12 cellular contexts compared by ENCODE assay signal in the genomic region with DNA sequence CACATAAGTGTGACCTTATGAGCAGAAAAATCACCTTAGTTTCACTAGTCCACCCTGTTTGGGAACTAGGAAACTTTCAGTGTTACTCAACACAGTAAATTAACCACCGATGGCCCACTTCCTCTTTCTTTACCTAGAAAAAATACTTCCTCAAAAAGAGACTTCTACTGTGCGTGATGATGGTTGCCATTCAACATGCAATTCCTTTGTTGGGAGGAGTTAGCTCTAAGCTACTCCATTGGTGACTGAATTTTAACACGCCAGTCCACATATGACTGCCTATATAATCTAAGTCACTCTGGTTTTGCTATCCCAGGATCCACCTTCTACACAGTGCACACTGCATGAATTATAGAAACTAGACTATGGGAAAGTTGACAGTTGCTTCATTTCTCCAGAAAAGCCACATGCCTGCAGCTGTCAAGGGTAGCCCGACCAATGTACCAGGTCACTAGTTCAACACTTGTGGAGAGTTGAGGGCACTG.
DNase-seq lines count a peak whose midpoint lies in the region; ATAC-seq and TF ChIP-seq lines count a peak whose summit lies in the region.
"Had no signal": no experiment of that assay in that cellular context is flagged by ENCODE, and none has a peak within 500 bp of the region (broad histone marks: within the 10 kb centered on the region; RNA-seq: fewer than 3 reads in every experiment).

No MANE protein-coding gene starts in this region.

- in situ Hi-C loops in GM13977 (cut with MboI; ENCODE audit: low pct_unique_long_range_greater_than_20kb, low sequenced_read_pairs, unreplicated experiment) = no loop called here

- peak; percentile 65 for DNase-seq in GM13977 (ENCODE audit: low spot score)
- peak; percentile 96 for DNase-seq in SKM-1 (lab: John Stamatoyannopoulos, UW; ENCODE audit: unreplicated experiment)
- no peak for DNase-seq in stimulated activated CD4-positive, alpha-beta T cell treated with anti-CD3 and anti-CD28 coated beads, Interleukin-4, amount 100 ng/mL, for 24 hours
- no peak for DNase-seq in NCI-H1105 (lab: John Stamatoyannopoulos, UW)
- DNase-seq in NCI-H82 treated with DMSO at 0.1 percent for 48 hours (lab: John Stamatoyannopoulos, UW; ENCODE audit: unreplicated experiment) = no peak
- no peak for DNase-seq in hippocampal formation (lab: John Stamatoyannopoulos, UW)
- DNase-seq: activated CD4-positive, alpha-beta T cell treated with anti-CD3 and anti-CD28 coated beads for 4 hours; CD8-positive, alpha-beta T cell; natural killer cell; NCI-H524 treated with DMSO at 0.1 percent for 48 hours had no signal

- ATAC-seq in GM21423 (IDR thresholded peaks at IDR 0.05; ENCODE audit: unreplicated experiment) (peak; percentile 96), HG03159 (IDR thresholded peaks at IDR 0.05; ENCODE audit: unreplicated experiment) (peak; percentile 97)
- ATAC-seq: CD8-positive, alpha-beta T cell had no signal

- no peak for TF ChIP-seq CTCF in GM13977 (IDR thresholded peaks at IDR 0.05; ENCODE audit: extremely low read depth, insufficient read depth, missing control alignments)

Comparison
In these comparisons a context has a peak if more than half of its experiments do, and no peak if none do; other contexts are left out.
1. DNase-seq: peak in GM13977 (single experiment) and SKM-1 (single experiment); none in stimulated activated CD4-positive, alpha-beta T cell treated with anti-CD3 and anti-CD28 coated beads, Interleukin-4, amount 100 ng/mL, for 24 hours (single experiment), NCI-H1105 (single experiment), NCI-H82 treated with DMSO at 0.1 percent for 48 hours (single experiment) and hippocampal formation (0 of 2).